In genomic region chr9:14097666-14098065, GRCh38 we compare ENCODE assay signal across 15 cellular contexts.
DNase-seq lines count a peak whose midpoint lies in the region; ATAC-seq and TF ChIP-seq lines count a peak whose summit lies in the region.
"Had no signal": no experiment of that assay in that cellular context is flagged by ENCODE, and none has a peak within 500 bp of the region (broad histone marks: within the 10 kb centered on the region; RNA-seq: fewer than 3 reads in every experiment).

No MANE protein-coding gene starts in this region.

- intact Hi-C loops in right cardiac atrium (cut with DNase I) (loop anchor here in 3 of 4 donors (5.0 to 10.0 kb wide), 4 partner anchors 193 to 653 kb away; partner anchors contain the start of gene NFIB (in 2 of the 3)), psoas muscle (cut with DNase I) (loop anchor here (1.0 to 10.0 kb wide), 2 partner anchors 47 to 673 kb away; no protein-coding TSS in a partner anchor), uterus (cut with DNase I; ENCODE audit: low total_unique reads) (no loop called here)

- H3K9me3 ChIP-seq in right atrium auricular region (no peaks in the 10 kb centered on the region), right cardiac atrium (ENCODE audit: control insufficient read depth, low read length) (no peaks in the 10 kb centered on the region), psoas muscle (no peaks in the 10 kb centered on the region), uterus (no peaks in the 10 kb centered on the region), upper lobe of left lung (no peaks in the 10 kb centered on the region)

- peaks cover 20% of the 10 kb centered on the region for H3K36me3 Mint-ChIP-seq in endothelial cell (ENCODE audit: low read depth, unreplicated experiment)
- no peaks in the 10 kb centered on the region for H3K36me3 Mint-ChIP-seq in stimulated activated memory B cell treated with anti-CD40 and anti-IgM and Interleukin-4, amounts not matched to agents 10 μg/mL and 1 μg/mL and 100 μg/mL, for 72 hours

- H3K36me3 ChIP-seq in right atrium auricular region (no peaks in the 10 kb centered on the region), psoas muscle (ENCODE audit: insufficient read depth in 1 of 2, low read depth in 1 of 2) (peaks cover 0 to 3% of the 10 kb centered on the region in 2 donors), uterus (no peaks in the 10 kb centered on the region), upper lobe of left lung (peaks cover 0 to 4% (median 0%) of the 10 kb centered on the region in 4 donors)

- DNase-seq in right atrium auricular region (ENCODE audit: low spot score) (no peak), right cardiac atrium (no peak), endothelial cell (ENCODE audit: low spot score) (no peak), psoas muscle (no peak), uterus (no peak), upper lobe of left lung (no peak)
- no peak for DNase-seq in activated T-cell treated with anti-CD3 and anti-CD28 coated beads, Interleukin-2, amount 50 U/mL, for 1 hour
- DNase-seq: activated CD4-positive, CD25-positive, alpha-beta regulatory T cell; activated gamma-delta T cell; aorta; GDM1; HCEC 1CT; NCI-H748 treated with DMSO at 0.1 percent for 48 hours; T-helper 17 cell had no signal

- no peak overlapping the region for H3K4me3 Mint-ChIP-seq in endothelial cell (ENCODE audit: unreplicated experiment)
- H3K4me3 Mint-ChIP-seq in stimulated activated memory B cell treated with anti-CD40 and anti-IgM and Interleukin-4, amounts not matched to agents 10 μg/mL and 1 μg/mL and 100 μg/mL, for 72 hours: no peak overlapping the region
- H3K4me3 Mint-ChIP-seq: T-helper 17 cell had no signal

- TF ChIP-seq POLR2A in uterus (IDR thresholded peaks at IDR 0.05) (no peak), upper lobe of left lung (IDR thresholded peaks at IDR 0.05) (no peak)

- H3K27me3 ChIP-seq in right atrium auricular region (no peaks in the 10 kb centered on the region), right cardiac atrium (ENCODE audit: control insufficient read depth, insufficient read depth) (no peaks in the 10 kb centered on the region), psoas muscle (ENCODE audit: insufficient read depth in 3 of 3, low read length in 2 of 3) (no peaks in the 10 kb centered on the region), uterus (no peaks in the 10 kb centered on the region), upper lobe of left lung (no peaks in the 10 kb centered on the region)

- WGBS in right cardiac atrium: 40% methylated on average over 1 of the region's 1 CpG
- WGBS in psoas muscle, 3 donors: 38 to 58% (median 54%) methylated on average over 1 of the region's 1 CpG
- WGBS in upper lobe of left lung, 2 donors: 17 to 54% methylated on average over 1 of the region's 1 CpG

- no peaks in the 10 kb centered on the region for H3K9me3 Mint-ChIP-seq in endothelial cell (ENCODE audit: unreplicated experiment)
- H3K9me3 Mint-ChIP-seq in stimulated activated memory B cell treated with anti-CD40 and anti-IgM and Interleukin-4, amounts not matched to agents 10 μg/mL and 1 μg/mL and 100 μg/mL, for 72 hours: no peaks in the 10 kb centered on the region

- no peak for ATAC-seq in right cardiac atrium
- ATAC-seq in psoas muscle: no peak
- no peak for ATAC-seq in upper lobe of left lung (ENCODE audit: low FRiP score in 2 of 2)
- ATAC-seq in stimulated activated memory B cell treated with anti-CD40 and anti-IgM and Interleukin-4, amounts not matched to agents 10 μg/mL and 1 μg/mL and 100 μg/mL, for 72 hours: no peak
- ATAC-seq: T-helper 17 cell had no signal

- TF ChIP-seq EP300 in upper lobe of left lung (IDR thresholded peaks at IDR 0.05): no peak

- TF ChIP-seq CTCF in right atrium auricular region (IDR thresholded peaks at IDR 0.05) (no peak), endothelial cell (IDR thresholded peaks at IDR 0.05; ENCODE audit: unreplicated experiment) (no peak), psoas muscle (IDR thresholded peaks at IDR 0.05) (no peak), uterus (IDR thresholded peaks at IDR 0.05) (no peak), upper lobe of left lung (IDR thresholded peaks at IDR 0.05) (no peak)

- H3K27me3 Mint-ChIP-seq in endothelial cell (ENCODE audit: unreplicated experiment): peaks cover 8% of the 10 kb centered on the region
- H3K27me3 Mint-ChIP-seq in stimulated activated memory B cell treated with anti-CD40 and anti-IgM and Interleukin-4, amounts not matched to agents 10 μg/mL and 1 μg/mL and 100 μg/mL, for 72 hours: no peaks in the 10 kb centered on the region
- H3K27me3 Mint-ChIP-seq: T-helper 17 cell had no signal

- peak overlapping the region; percentile 96 for H3K27ac Mint-ChIP-seq in endothelial cell (ENCODE audit: unreplicated experiment)
- H3K27ac Mint-ChIP-seq in stimulated activated memory B cell treated with anti-CD40 and anti-IgM and Interleukin-4, amounts not matched to agents 10 μg/mL and 1 μg/mL and 100 μg/mL, for 72 hours: no peak overlapping the region
- H3K27ac Mint-ChIP-seq: T-helper 17 cell had no signal

- H3K4me1 ChIP-seq in right atrium auricular region: peaks cover 0 to 51% of the 10 kb centered on the region in 2 donors
- H3K4me1 ChIP-seq in right cardiac atrium (ENCODE audit: control insufficient read depth, insufficient read depth, low read length): peaks cover 3% of the 10 kb centered on the region
- peaks cover 16% of the 10 kb centered on the region for H3K4me1 ChIP-seq in psoas muscle
- H3K4me1 ChIP-seq in uterus: no peaks in the 10 kb centered on the region
- H3K4me1 ChIP-seq in upper lobe of left lung: peaks cover 15 to 46% (median 31%) of the 10 kb centered on the region in 4 donors

- H3K4me3 ChIP-seq in right atrium auricular region: no peak overlapping the region
- no peak overlapping the region for H3K4me3 ChIP-seq in right cardiac atrium (ENCODE audit: low read length)
- H3K4me3 ChIP-seq in psoas muscle: no peak overlapping the region
- no peak overlapping the region for H3K4me3 ChIP-seq in uterus
- no peak overlapping the region for H3K4me3 ChIP-seq in upper lobe of left lung

- H3K4me1 Mint-ChIP-seq in endothelial cell (ENCODE audit: unreplicated experiment): peaks cover 54% of the 10 kb centered on the region
- H3K4me1 Mint-ChIP-seq in stimulated activated memory B cell treated with anti-CD40 and anti-IgM and Interleukin-4, amounts not matched to agents 10 μg/mL and 1 μg/mL and 100 μg/mL, for 72 hours: no peaks in the 10 kb centered on the region
- H3K4me1 Mint-ChIP-seq: T-helper 17 cell had no signal

- H3K27ac ChIP-seq in right atrium auricular region (peak overlapping the region; percentile 73 to 77), right cardiac atrium (ENCODE audit: low read length) (no peak overlapping the region), psoas muscle (peak overlapping the region; percentile 52), uterus (peak overlapping the region; percentile 33 to 66), upper lobe of left lung (peak overlapping the region in 2 of 4 donors; percentile 35 to 85)
